ENCODE assay signal across 1 cellular context in the genomic region with DNA sequence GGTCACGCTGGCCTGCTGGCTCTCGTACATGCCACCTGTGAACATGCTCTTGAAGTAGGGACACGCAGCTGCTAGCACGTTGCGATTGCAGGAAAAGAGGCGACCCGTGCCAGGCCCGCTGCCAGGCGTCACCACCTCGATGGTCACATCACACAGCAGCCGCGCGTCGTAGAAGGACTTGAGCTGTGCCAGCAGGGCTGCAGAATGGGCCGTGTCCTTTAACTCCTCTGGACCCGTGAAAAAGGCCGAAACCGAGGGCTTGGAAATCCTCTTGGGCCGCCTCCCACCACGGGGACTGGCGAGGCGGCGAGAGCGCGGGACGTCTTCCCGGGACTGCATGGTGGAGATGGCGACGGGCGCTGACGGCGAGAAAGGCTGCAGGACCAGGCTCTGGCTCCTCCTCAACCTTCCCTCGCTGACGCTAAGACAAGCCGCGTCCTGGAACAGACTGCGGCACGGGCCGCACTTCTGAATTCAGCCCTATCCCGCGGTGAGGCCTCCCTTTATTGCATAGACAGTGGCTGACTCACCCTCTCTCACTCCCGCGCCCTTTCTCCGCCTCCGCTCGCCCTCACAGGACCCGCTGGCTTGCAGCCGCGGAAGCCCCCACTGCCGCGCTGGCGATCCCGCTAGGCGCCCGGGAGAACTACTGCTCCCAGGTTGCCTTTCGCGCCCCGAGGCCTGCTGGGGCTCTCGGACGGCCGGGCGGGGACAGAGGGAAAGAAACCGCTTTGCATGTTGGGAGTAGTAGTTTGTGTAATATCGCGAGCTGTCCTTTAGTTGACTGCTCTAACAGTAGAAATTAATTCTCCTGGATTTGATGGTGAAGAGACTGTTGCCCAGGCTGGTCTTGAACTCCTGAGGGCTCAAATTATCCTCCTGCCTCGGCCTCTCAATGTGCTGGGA.
TF ChIP-seq lines count a peak whose summit lies in the region.

A gene with protein sequence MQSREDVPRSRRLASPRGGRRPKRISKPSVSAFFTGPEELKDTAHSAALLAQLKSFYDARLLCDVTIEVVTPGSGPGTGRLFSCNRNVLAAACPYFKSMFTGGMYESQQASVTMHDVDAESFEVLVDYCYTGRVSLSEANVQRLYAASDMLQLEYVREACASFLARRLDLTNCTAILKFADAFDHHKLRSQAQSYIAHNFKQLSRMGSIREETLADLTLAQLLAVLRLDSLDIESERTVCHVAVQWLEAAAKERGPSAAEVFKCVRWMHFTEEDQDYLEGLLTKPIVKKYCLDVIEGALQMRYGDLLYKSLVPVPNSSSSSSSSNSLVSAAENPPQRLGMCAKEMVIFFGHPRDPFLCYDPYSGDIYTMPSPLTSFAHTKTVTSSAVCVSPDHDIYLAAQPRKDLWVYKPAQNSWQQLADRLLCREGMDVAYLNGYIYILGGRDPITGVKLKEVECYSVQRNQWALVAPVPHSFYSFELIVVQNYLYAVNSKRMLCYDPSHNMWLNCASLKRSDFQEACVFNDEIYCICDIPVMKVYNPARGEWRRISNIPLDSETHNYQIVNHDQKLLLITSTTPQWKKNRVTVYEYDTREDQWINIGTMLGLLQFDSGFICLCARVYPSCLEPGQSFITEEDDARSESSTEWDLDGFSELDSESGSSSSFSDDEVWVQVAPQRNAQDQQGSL (minus strand): TSS at position 651 of the 906 bp plus-strand sequence. CDS start 312 bp downstream, at position 339.

TF ChIP-seq in HepG2, 621 proteins besides CTCF, POLR2A, EP300 and RAD21 (continued from another document and continues in another):
- TF ChIP-seq, protein P1, sequence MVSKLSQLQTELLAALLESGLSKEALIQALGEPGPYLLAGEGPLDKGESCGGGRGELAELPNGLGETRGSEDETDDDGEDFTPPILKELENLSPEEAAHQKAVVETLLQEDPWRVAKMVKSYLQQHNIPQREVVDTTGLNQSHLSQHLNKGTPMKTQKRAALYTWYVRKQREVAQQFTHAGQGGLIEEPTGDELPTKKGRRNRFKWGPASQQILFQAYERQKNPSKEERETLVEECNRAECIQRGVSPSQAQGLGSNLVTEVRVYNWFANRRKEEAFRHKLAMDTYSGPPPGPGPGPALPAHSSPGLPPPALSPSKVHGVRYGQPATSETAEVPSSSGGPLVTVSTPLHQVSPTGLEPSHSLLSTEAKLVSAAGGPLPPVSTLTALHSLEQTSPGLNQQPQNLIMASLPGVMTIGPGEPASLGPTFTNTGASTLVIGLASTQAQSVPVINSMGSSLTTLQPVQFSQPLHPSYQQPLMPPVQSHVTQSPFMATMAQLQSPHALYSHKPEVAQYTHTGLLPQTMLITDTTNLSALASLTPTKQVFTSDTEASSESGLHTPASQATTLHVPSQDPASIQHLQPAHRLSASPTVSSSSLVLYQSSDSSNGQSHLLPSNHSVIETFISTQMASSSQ (IDR thresholded peaks at IDR 0.05; ENCODE audit: low read depth), result no peak
- TF ChIP-seq, protein P1 (CRISPR knock-in tag; IDR thresholded peaks at IDR 0.05; ENCODE audit: borderline replicate concordance), result peak; percentile 54; the same call in 1 of the 2 replicates
- TF ChIP-seq DPF2 (CRISPR knock-in tag; IDR thresholded peaks at IDR 0.05; ENCODE audit: borderline replicate concordance, low read depth), result no peak
- TF ChIP-seq HMG20A (CRISPR knock-in tag; IDR thresholded peaks at IDR 0.05; ENCODE audit: borderline replicate concordance), result no peak
- no peak for TF ChIP-seq MBD4 (IDR thresholded peaks at IDR 0.05; ENCODE audit: borderline replicate concordance, low read length)
- TF ChIP-seq HHEX (CRISPR knock-in tag; IDR thresholded peaks at IDR 0.05), result no peak; the same call in 1 of the 2 replicates
- no peak for TF ChIP-seq ZNF3 (CRISPR knock-in tag; IDR thresholded peaks at IDR 0.05)
- no peak for TF ChIP-seq FOXA1 (IDR thresholded peaks at IDR 0.05)
- TF ChIP-seq FOXA1 (CRISPR knock-in tag; IDR thresholded peaks at IDR 0.05), result no peak
- no peak for TF ChIP-seq MAFK (conservative IDR thresholded peaks at IDR 0.05 in 1 of 2, IDR thresholded peaks at IDR 0.05 in 1 of 2; ENCODE audit: low read length in 2 of 2)
- TF ChIP-seq ZNF781 (CRISPR knock-in tag; IDR thresholded peaks at IDR 0.05; ENCODE audit: borderline replicate concordance, not compliant biosample characterization), result no peak
- TF ChIP-seq ZSCAN31 (CRISPR knock-in tag; IDR thresholded peaks at IDR 0.05; ENCODE audit: low read depth), result peak; percentile 36; the same call in 1 of the 2 replicates
- peak; percentile 78 for TF ChIP-seq POLR2AphosphoS5 (IDR thresholded peaks at IDR 0.05; ENCODE audit: low read depth, low read length)
- TF ChIP-seq, protein P2, sequence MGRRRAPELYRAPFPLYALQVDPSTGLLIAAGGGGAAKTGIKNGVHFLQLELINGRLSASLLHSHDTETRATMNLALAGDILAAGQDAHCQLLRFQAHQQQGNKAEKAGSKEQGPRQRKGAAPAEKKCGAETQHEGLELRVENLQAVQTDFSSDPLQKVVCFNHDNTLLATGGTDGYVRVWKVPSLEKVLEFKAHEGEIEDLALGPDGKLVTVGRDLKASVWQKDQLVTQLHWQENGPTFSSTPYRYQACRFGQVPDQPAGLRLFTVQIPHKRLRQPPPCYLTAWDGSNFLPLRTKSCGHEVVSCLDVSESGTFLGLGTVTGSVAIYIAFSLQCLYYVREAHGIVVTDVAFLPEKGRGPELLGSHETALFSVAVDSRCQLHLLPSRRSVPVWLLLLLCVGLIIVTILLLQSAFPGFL (CRISPR knock-in tag; IDR thresholded peaks at IDR 0.05), result no peak
- TF ChIP-seq ZNF616 (CRISPR knock-in tag; IDR thresholded peaks at IDR 0.05; ENCODE audit: low read depth), result peak; percentile 77; the same call in 1 of the 2 replicates
- no peak for TF ChIP-seq KLF13 (CRISPR knock-in tag; IDR thresholded peaks at IDR 0.05)
- TF ChIP-seq NR3C1 (CRISPR knock-in tag; IDR thresholded peaks at IDR 0.05), result no peak
- TF ChIP-seq ZNF20 (CRISPR knock-in tag; IDR thresholded peaks at IDR 0.05), result no peak
- TF ChIP-seq, protein P3, sequence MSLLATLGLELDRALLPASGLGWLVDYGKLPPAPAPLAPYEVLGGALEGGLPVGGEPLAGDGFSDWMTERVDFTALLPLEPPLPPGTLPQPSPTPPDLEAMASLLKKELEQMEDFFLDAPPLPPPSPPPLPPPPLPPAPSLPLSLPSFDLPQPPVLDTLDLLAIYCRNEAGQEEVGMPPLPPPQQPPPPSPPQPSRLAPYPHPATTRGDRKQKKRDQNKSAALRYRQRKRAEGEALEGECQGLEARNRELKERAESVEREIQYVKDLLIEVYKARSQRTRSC (CRISPR knock-in tag; IDR thresholded peaks at IDR 0.05; ENCODE audit: low read depth), result 0 out of 2 replicates have a peak, but pooled peaks have one; percentile 46
- 0 out of 2 replicates have a peak, but pooled peaks have one; percentile 81 for TF ChIP-seq CC2D1A (CRISPR knock-in tag; IDR thresholded peaks at IDR 0.05)
- TF ChIP-seq ZNF746 (CRISPR knock-in tag; IDR thresholded peaks at IDR 0.05), result no peak
- TF ChIP-seq, protein P4, sequence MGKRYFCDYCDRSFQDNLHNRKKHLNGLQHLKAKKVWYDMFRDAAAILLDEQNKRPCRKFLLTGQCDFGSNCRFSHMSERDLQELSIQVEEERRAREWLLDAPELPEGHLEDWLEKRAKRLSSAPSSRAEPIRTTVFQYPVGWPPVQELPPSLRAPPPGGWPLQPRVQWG (CRISPR knock-in tag; IDR thresholded peaks at IDR 0.05; ENCODE audit: borderline replicate concordance, low read depth), result no peak
- TF ChIP-seq, protein P5, sequence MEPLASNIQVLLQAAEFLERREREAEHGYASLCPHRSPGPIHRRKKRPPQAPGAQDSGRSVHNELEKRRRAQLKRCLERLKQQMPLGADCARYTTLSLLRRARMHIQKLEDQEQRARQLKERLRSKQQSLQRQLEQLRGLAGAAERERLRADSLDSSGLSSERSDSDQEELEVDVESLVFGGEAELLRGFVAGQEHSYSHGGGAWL (CRISPR knock-in tag; IDR thresholded peaks at IDR 0.05), result no peak; the same call in 1 of the 2 replicates
- TF ChIP-seq ZNF652 (CRISPR knock-in tag; IDR thresholded peaks at IDR 0.05; ENCODE audit: borderline replicate concordance, low read depth), result no peak
- 0 out of 2 replicates have a peak, but pooled peaks have one; percentile 29 for TF ChIP-seq GFI1 (CRISPR knock-in tag; IDR thresholded peaks at IDR 0.05; ENCODE audit: borderline replicate concordance)
- TF ChIP-seq HNRNPUL1 (IDR thresholded peaks at IDR 0.05; ENCODE audit: low read depth, low read length), result no peak
- TF ChIP-seq, protein P6, sequence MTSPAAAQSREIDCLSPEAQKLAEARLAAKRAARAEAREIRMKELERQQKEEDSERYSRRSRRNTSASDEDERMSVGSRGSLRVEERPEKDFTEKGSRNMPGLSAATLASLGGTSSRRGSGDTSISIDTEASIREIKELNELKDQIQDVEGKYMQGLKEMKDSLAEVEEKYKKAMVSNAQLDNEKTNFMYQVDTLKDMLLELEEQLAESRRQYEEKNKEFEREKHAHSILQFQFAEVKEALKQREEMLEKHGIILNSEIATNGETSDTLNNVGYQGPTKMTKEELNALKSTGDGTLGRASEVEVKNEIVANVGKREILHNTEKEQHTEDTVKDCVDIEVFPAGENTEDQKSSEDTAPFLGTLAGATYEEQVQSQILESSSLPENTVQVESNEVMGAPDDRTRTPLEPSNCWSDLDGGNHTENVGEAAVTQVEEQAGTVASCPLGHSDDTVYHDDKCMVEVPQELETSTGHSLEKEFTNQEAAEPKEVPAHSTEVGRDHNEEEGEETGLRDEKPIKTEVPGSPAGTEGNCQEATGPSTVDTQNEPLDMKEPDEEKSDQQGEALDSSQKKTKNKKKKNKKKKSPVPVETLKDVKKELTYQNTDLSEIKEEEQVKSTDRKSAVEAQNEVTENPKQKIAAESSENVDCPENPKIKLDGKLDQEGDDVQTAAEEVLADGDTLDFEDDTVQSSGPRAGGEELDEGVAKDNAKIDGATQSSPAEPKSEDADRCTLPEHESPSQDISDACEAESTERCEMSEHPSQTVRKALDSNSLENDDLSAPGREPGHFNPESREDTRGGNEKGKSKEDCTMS (CRISPR knock-in tag; conservative IDR thresholded peaks at IDR 0.05), result no peak
- TF ChIP-seq CENPT (CRISPR knock-in tag; IDR thresholded peaks at IDR 0.05; ENCODE audit: low read depth), result no peak
- no peak for TF ChIP-seq TGIF2 (CRISPR knock-in tag; IDR thresholded peaks at IDR 0.05)
- TF ChIP-seq, protein P7, sequence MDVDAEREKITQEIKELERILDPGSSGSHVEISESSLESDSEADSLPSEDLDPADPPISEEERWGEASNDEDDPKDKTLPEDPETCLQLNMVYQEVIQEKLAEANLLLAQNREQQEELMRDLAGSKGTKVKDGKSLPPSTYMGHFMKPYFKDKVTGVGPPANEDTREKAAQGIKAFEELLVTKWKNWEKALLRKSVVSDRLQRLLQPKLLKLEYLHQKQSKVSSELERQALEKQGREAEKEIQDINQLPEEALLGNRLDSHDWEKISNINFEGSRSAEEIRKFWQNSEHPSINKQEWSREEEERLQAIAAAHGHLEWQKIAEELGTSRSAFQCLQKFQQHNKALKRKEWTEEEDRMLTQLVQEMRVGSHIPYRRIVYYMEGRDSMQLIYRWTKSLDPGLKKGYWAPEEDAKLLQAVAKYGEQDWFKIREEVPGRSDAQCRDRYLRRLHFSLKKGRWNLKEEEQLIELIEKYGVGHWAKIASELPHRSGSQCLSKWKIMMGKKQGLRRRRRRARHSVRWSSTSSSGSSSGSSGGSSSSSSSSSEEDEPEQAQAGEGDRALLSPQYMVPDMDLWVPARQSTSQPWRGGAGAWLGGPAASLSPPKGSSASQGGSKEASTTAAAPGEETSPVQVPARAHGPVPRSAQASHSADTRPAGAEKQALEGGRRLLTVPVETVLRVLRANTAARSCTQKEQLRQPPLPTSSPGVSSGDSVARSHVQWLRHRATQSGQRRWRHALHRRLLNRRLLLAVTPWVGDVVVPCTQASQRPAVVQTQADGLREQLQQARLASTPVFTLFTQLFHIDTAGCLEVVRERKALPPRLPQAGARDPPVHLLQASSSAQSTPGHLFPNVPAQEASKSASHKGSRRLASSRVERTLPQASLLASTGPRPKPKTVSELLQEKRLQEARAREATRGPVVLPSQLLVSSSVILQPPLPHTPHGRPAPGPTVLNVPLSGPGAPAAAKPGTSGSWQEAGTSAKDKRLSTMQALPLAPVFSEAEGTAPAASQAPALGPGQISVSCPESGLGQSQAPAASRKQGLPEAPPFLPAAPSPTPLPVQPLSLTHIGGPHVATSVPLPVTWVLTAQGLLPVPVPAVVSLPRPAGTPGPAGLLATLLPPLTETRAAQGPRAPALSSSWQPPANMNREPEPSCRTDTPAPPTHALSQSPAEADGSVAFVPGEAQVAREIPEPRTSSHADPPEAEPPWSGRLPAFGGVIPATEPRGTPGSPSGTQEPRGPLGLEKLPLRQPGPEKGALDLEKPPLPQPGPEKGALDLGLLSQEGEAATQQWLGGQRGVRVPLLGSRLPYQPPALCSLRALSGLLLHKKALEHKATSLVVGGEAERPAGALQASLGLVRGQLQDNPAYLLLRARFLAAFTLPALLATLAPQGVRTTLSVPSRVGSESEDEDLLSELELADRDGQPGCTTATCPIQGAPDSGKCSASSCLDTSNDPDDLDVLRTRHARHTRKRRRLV (CRISPR knock-in tag; IDR thresholded peaks at IDR 0.05), result no peak
- TF ChIP-seq ZNF160 (CRISPR knock-in tag; IDR thresholded peaks at IDR 0.05), result no peak
- TF ChIP-seq ZNF720 (CRISPR knock-in tag; IDR thresholded peaks at IDR 0.05), result no peak
- peak; percentile 91; the same call in 1 of the 2 replicates for TF ChIP-seq ZNF510 (CRISPR knock-in tag; IDR thresholded peaks at IDR 0.05; ENCODE audit: low read depth)
